Comparison of ENCODE assay signal across 8 cellular contexts in genomic region chr13:19957320-19958118, GRCh38. TPM values are rescaled to one million over a fixed set of nuclear protein-coding genes. Genes with fewer than 3 reads are reported as not detected.
DNase-seq lines count a peak whose midpoint lies in the region; TF ChIP-seq lines count a peak whose summit lies in the region.

No MANE protein-coding gene starts in this region.

- H3K4me2 ChIP-seq in GM23248 (ENCODE audit: unreplicated experiment) (peak overlapping the region; percentile 47), hepatocyte (peak overlapping the region; percentile 85)

- intact Hi-C loops in ascending aorta (cut with DNase I) (loop anchor here (1.0 to 10.0 kb wide), 5 partner anchors 94 to 747 kb away; partner anchors contain the start of genes IFT88, IL17D, MPHOSPH8 and PSPC1), uterus (cut with DNase I; ENCODE audit: low total_unique reads) (no loop called here)

- H3K9me2 ChIP-seq in GM23248 (ENCODE audit: insufficient read depth) (no peaks in the 10 kb centered on the region), hepatocyte (replicated peaks; ENCODE audit: insufficient read depth) (no peaks in the 10 kb centered on the region)

- in situ Hi-C loops in GM23248 (cut with MboI), result no loop called here

- peak overlapping the region; percentile 73 for H3K27ac ChIP-seq in GM23248
- H3K27ac ChIP-seq in ascending aorta, result peak overlapping the region; percentile 98 to 99
- peak overlapping the region; percentile 100 for H3K27ac ChIP-seq in hepatocyte
- peak overlapping the region; percentile 95 for H3K27ac ChIP-seq in rectal smooth muscle tissue (ENCODE audit: low read depth, low read length)
- peak overlapping the region; percentile 99 for H3K27ac ChIP-seq in uterus

- H3F3A ChIP-seq in GM23248 (ENCODE audit: insufficient read depth), result peaks cover 12% of the 10 kb centered on the region; the same call in 1 of the 2 replicates

- H3K9me3 ChIP-seq in GM23248 (ENCODE audit: low read depth), result no peaks in the 10 kb centered on the region
- no peaks in the 10 kb centered on the region for H3K9me3 ChIP-seq in ascending aorta
- no peaks in the 10 kb centered on the region for H3K9me3 ChIP-seq in hepatocyte (ENCODE audit: low read depth)
- H3K9me3 ChIP-seq in uterus, result no peaks in the 10 kb centered on the region

- H3K79me2 ChIP-seq in GM23248 (ENCODE audit: insufficient read depth) (peaks cover 32% of the 10 kb centered on the region), hepatocyte (peaks cover 27% of the 10 kb centered on the region)

- WGBS in GM23248 (ENCODE audit: low coverage in 1 of 2, low lambda C conversion rate in 2 of 2, missing lambda C conversion rate in 2 of 2), 2 experiments, result 2 to 5% methylated on average over 47 to 50 of the region's 62 CpGs
- 3% methylated on average over 62 of the region's 62 CpGs for WGBS in hepatocyte (ENCODE audit: low lambda C conversion rate, missing lambda C conversion rate)

- peak; percentile 89 for DNase-seq in ELF-1 (ENCODE audit: low read depth, low spot score)
- peak; percentile 85 for DNase-seq in GM23248
- DNase-seq in NB4 (ENCODE audit: low read depth), result peak; percentile 71
- peak; percentile 58 to 84 (median 75) for DNase-seq in T-helper 1 cell
- DNase-seq in ascending aorta (ENCODE audit: low spot score in 2 of 2), result peak; percentile 38 to 90
- peak; percentile 85 for DNase-seq in hepatocyte (ENCODE audit: low spot score)
- DNase-seq in uterus, result peak; percentile 76 to 84

- peak overlapping the region; percentile 73 for H3K9ac ChIP-seq in GM23248
- H3K9ac ChIP-seq in rectal smooth muscle tissue (ENCODE audit: low read length), result peak overlapping the region; percentile 54

- TF ChIP-seq CTCF in NB4 (IDR thresholded peaks at IDR 0.05; ENCODE audit: low read depth, low read length), result no peak
- TF ChIP-seq CTCF in ascending aorta (IDR thresholded peaks at IDR 0.05), result peak; percentile 72 to 82 (median 74)
- peak; percentile 60 for TF ChIP-seq CTCF in hepatocyte (IDR thresholded peaks at IDR 0.05; ENCODE audit: poor library complexity)
- TF ChIP-seq CTCF in uterus (IDR thresholded peaks at IDR 0.05), result peak; percentile 58 to 84 (median 72)

- TF ChIP-seq POLR2A in NB4 (IDR thresholded peaks at IDR 0.05; ENCODE audit: extremely low read depth, insufficient read length) (no peak), uterus (IDR thresholded peaks at IDR 0.05) (peak in 1 of 2 donors; percentile 42)

- H3K4me1 ChIP-seq in GM23248 (ENCODE audit: insufficient read depth) (peaks cover 20% of the 10 kb centered on the region), ascending aorta (peaks cover 0 to 18% of the 10 kb centered on the region in 2 donors), hepatocyte (ENCODE audit: insufficient read depth) (peaks cover 18% of the 10 kb centered on the region), rectal smooth muscle tissue (ENCODE audit: control insufficient read depth, insufficient read depth, low read length) (peaks cover 14% of the 10 kb centered on the region), uterus (peaks cover 0 to 4% of the 10 kb centered on the region in 2 donors)

- H3K4me3 ChIP-seq in GM23248 (peak overlapping the region; percentile 67), NB4 (ENCODE audit: low read depth, low read length) (peak overlapping the region; percentile 30), ascending aorta (peak overlapping the region; percentile 75 to 88), hepatocyte (peak overlapping the region; percentile 61), rectal smooth muscle tissue (ENCODE audit: low read length) (peak overlapping the region; percentile 73), uterus (peak overlapping the region; percentile 56 to 74)

- H4K20me1 ChIP-seq in GM23248 (ENCODE audit: insufficient read depth) (peaks cover 16% of the 10 kb centered on the region; the same call in 1 of the 2 replicates), hepatocyte (ENCODE audit: insufficient read depth, poor library complexity, severe bottlenecking) (peaks cover 21% of the 10 kb centered on the region)

- H3K27me3 ChIP-seq in GM23248 (replicated peaks; ENCODE audit: insufficient read depth) (no peaks in the 10 kb centered on the region), ascending aorta (no peaks in the 10 kb centered on the region), hepatocyte (no peaks in the 10 kb centered on the region), rectal smooth muscle tissue (ENCODE audit: control insufficient read depth, insufficient read depth, low read length) (no peaks in the 10 kb centered on the region), uterus (no peaks in the 10 kb centered on the region)

- H2AFZ ChIP-seq in GM23248 (peak overlapping the region; percentile 89), hepatocyte (peak overlapping the region; percentile 91)

- H3K36me3 ChIP-seq in GM23248 (ENCODE audit: low read depth) (peaks cover 17% of the 10 kb centered on the region; the same call in 1 of the 2 replicates), ascending aorta (no peaks in the 10 kb centered on the region), hepatocyte (replicated peaks; ENCODE audit: insufficient read depth, low read depth) (no peaks in the 10 kb centered on the region), rectal smooth muscle tissue (ENCODE audit: control insufficient read depth, insufficient read depth, low read length) (no peaks in the 10 kb centered on the region), uterus (no peaks in the 10 kb centered on the region)

RNA-seq across cellular contexts. Expression of gene ZMYM2, which starts 1.0 kb away (rescaled TPM):
- total RNA-seq in GM23248 (2014; rRNA removed; shearing (Covaris generic)), result 35.0 and 40.8 TPM in 2 replicates
- polyA plus RNA-seq in GM23248 (2016; fragmentation: Nextera tagmentation; extraction: Ambion mirVana) (14.9 and 15.7 TPM in 2 replicates), hepatocyte (25.2 and 29.8 TPM in 2 replicates)
- total RNA-seq in ascending aorta (76.6 TPM), hepatocyte (86.1 and 91.1 TPM in 2 replicates), uterus (100 to 1,000 TPM in 2 of 4 donors, 10 to 100 TPM in 2; 54.7 to 175 (median 98.3) TPM)

Comparison
In these comparisons a context has a peak if more than half of its experiments do, and no peak if none do; other contexts are left out.
1. Peak in every context shown above with its lines: DNase-seq, H3K4me3 ChIP-seq and H3K27ac ChIP-seq.
2. H3K4me3 ChIP-seq: peak in every context shown above with its lines; median percentile 82 in ascending aorta; 73 in rectal smooth muscle tissue; 67 in GM23248; 65 in uterus; 61 in hepatocyte; 30 in NB4.